In genomic region chr10:124627851-124628675, GRCh38 we compare ENCODE assay signal across 10 cellular contexts.
DNase-seq lines count a peak whose midpoint lies in the region; ATAC-seq and TF ChIP-seq lines count a peak whose summit lies in the region.
"Had no signal": no experiment of that assay in that cellular context is flagged by ENCODE, and none has a peak within 500 bp of the region (broad histone marks: within the 10 kb centered on the region; RNA-seq: fewer than 3 reads in every experiment).

No MANE protein-coding gene starts in this region.

- POLR2A ChIA-PET in CD4-positive, alpha-beta T cell (lab: Charles Lee), result interaction anchor here (0.8 to 2.5 kb wide), 11 partner anchors 9 to 166 kb away, joined by 3 to 13 read pairs (median 4); partner anchors contain the start of gene LHPP

- intact Hi-C loops in CD4-positive, alpha-beta T cell (cut with DNase I, micrococcal nuclease), result loop anchor here in 1 of 2 experiments (5.0 kb wide), 1 partner anchor 91 kb away; no protein-coding TSS in a partner anchor

- peak overlapping the region; percentile 59 for H3K4me3 Mint-ChIP-seq in CD4-positive, alpha-beta T cell

- H3K4me3 ChIP-seq in RWPE2 (ENCODE audit: severe bottlenecking) (no peak overlapping the region), parathyroid adenoma (ENCODE audit: low read depth, low read length) (no peak overlapping the region)

- no peaks in the 10 kb centered on the region for H3K27me3 ChIP-seq in CD4-positive, alpha-beta T cell (ENCODE audit: control insufficient read depth, insufficient read depth, low read length)
- H3K27me3 ChIP-seq in RWPE2 (ENCODE audit: insufficient read depth, poor library complexity, severe bottlenecking) (no peaks in the 10 kb centered on the region), parathyroid adenoma (ENCODE audit: control insufficient read depth, insufficient read depth, low read length) (no peaks in the 10 kb centered on the region)

- H3K79me2 ChIP-seq in parathyroid adenoma, result peaks cover 53% of the 10 kb centered on the region

- CTCF ChIA-PET in CD4-positive, alpha-beta T cell (lab: Charles Lee), result interaction anchor here (1.3 to 2.2 kb wide), 6 partner anchors 9 to 118 kb away, joined by 4 to 20 read pairs (median 8); no protein-coding TSS in a partner anchor

- no peak for TF ChIP-seq CTCF in CD4-positive, alpha-beta T cell (IDR thresholded peaks at IDR 0.05)
- TF ChIP-seq CTCF in RWPE2 (IDR thresholded peaks at IDR 0.05; ENCODE audit: poor library complexity, severe bottlenecking), result no peak
- no peak for TF ChIP-seq CTCF in parathyroid adenoma (IDR thresholded peaks at IDR 0.05)

- peaks cover 56% of the 10 kb centered on the region for H3K4me1 Mint-ChIP-seq in CD4-positive, alpha-beta T cell (ENCODE audit: low read depth)

- H3K9me3 Mint-ChIP-seq in CD4-positive, alpha-beta T cell, result no peaks in the 10 kb centered on the region

- H3K36me3 Mint-ChIP-seq in CD4-positive, alpha-beta T cell (ENCODE audit: low read depth), result peaks cover 10% of the 10 kb centered on the region

- H3K4me1 ChIP-seq in RWPE2 (ENCODE audit: insufficient read depth, poor library complexity, severe bottlenecking) (peaks cover 22% of the 10 kb centered on the region), parathyroid adenoma (peaks cover 20% of the 10 kb centered on the region)

- DNase-seq in CD4-positive, alpha-beta T cell, result no peak
- DNase-seq in RWPE2 (ENCODE audit: low spot score) (no peak), erythroblast (lab: John Stamatoyannopoulos, UW) (peak; percentile 42 to 60), GM03348 (ENCODE audit: low spot score) (no peak), cerebellum (ENCODE audit: low spot score) (no peak), NCI-H146 (lab: John Stamatoyannopoulos, UW) (no peak)
- DNase-seq: activated naive CD4-positive, alpha-beta T cell; NCI-H82 had no signal

- peak overlapping the region; percentile 20 for H2AFZ ChIP-seq in parathyroid adenoma

- no peak overlapping the region for H3K9ac ChIP-seq in parathyroid adenoma

- peak overlapping the region; percentile 92 for H3K27ac Mint-ChIP-seq in CD4-positive, alpha-beta T cell

- no peaks in the 10 kb centered on the region for H3K27me3 Mint-ChIP-seq in CD4-positive, alpha-beta T cell

- no peak for TF ChIP-seq POLR2A in erythroblast (IDR thresholded peaks at IDR 0.05; ENCODE audit: low read length)

- H3K36me3 ChIP-seq in RWPE2 (ENCODE audit: low read depth), result no peaks in the 10 kb centered on the region
- no peaks in the 10 kb centered on the region for H3K36me3 ChIP-seq in parathyroid adenoma (ENCODE audit: control insufficient read depth, insufficient read depth, low read length)

- ATAC-seq in CD4-positive, alpha-beta T cell (ENCODE audit: poor library complexity), result no peak
- ATAC-seq in RWPE2 (ENCODE audit: low read depth), result no peak
- ATAC-seq in HG03469 (IDR thresholded peaks at IDR 0.05; ENCODE audit: unreplicated experiment), result no peak

- H3K4me2 ChIP-seq in parathyroid adenoma (ENCODE audit: low read length), result no peak overlapping the region

- no peaks in the 10 kb centered on the region for H3K9me3 ChIP-seq in CD4-positive, alpha-beta T cell (ENCODE audit: control insufficient read depth, low read length)
- H3K9me3 ChIP-seq in RWPE2 (ENCODE audit: severe bottlenecking) (no peaks in the 10 kb centered on the region), parathyroid adenoma (ENCODE audit: control insufficient read depth, low read length) (no peaks in the 10 kb centered on the region)

- no peak overlapping the region for H3K27ac ChIP-seq in CD4-positive, alpha-beta T cell (ENCODE audit: low read depth, low read length)
- H3K27ac ChIP-seq in RWPE2 (ENCODE audit: poor library complexity, severe bottlenecking) (peak overlapping the region; percentile 47), parathyroid adenoma (peak overlapping the region; percentile 36)

Comparison
In these comparisons a context has a peak if more than half of its experiments do, and no peak if none do; other contexts are left out.
1. DNase-seq: peak in erythroblast (2 of 2); none in CD4-positive, alpha-beta T cell (0 of 10), RWPE2 (single experiment), GM03348 (single experiment), cerebellum (single experiment) and NCI-H146 (single experiment).